14 cellular contexts compared by ENCODE assay signal in the genomic region with DNA sequence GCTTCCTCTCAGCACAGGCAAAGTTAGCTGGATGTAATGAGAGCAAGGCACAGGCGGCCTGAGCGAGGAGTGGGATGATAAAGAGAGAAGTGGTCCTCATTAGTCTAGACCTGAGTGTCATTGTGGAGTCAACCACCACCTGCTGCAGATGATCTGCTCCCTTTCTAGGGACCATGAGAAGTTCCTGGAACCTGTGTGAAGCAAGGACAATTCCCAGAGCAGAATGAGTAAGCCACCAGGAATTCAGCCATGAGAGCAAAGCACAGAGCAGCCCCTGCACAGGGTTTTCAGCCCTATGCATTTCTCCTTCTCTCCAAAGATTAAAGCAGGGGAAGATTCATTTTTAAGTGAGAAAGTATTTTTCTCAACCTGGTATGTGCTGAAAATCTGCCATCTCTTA.
DNase-seq lines count a peak whose midpoint lies in the region; ATAC-seq lines count a peak whose summit lies in the region.
"Had no signal": no experiment of that assay in that cellular context is flagged by ENCODE, and none has a peak within 500 bp of the region (broad histone marks: within the 10 kb centered on the region; RNA-seq: fewer than 3 reads in every experiment).

No MANE protein-coding gene starts in this region.

- peak; percentile 7 for DNase-seq in DMS53 (lab: John Stamatoyannopoulos, UW)
- no peak for DNase-seq in DMS53 treated with DMSO at 0.1 percent for 48 hours (lab: John Stamatoyannopoulos, UW; ENCODE audit: unreplicated experiment)
- DNase-seq in amniotic stem cell (lab: John Stamatoyannopoulos, UW) = peak; percentile 2
- DNase-seq in iPS-NIHi7 (ENCODE audit: extremely low spot score) = peak; percentile 25
- no peak for DNase-seq in medulla oblongata (ENCODE audit: extremely low spot score)
- no peak for DNase-seq in NCI-H748 treated with DMSO at 0.1 percent for 48 hours (lab: John Stamatoyannopoulos, UW)
- no peak for DNase-seq in GM19240 (ENCODE audit: insufficient read length, low spot score)
- DNase-seq: activated CD4-positive, alpha-beta T cell treated with anti-CD3 and anti-CD28 coated beads for 36 hours; activated CD8-positive, alpha-beta memory T cell treated with anti-CD3 and anti-CD28 coated beads, Interleukin-2, amount 50 U/mL, for 48 hours; activated naive CD4-positive, alpha-beta T cell; NCI-H1694 treated with DMSO at 0.1 percent for 48 hours; NCI-H345; T1000 had no signal

- no peak for ATAC-seq in GM18498 (IDR thresholded peaks at IDR 0.05; ENCODE audit: unreplicated experiment)
- ATAC-seq: activated CD4-positive, alpha-beta T cell treated with anti-CD3 and anti-CD28 coated beads for 36 hours had no signal

Comparison
In these comparisons a context has a peak if more than half of its experiments do, and no peak if none do; other contexts are left out.
1. DNase-seq: peak in DMS53 (single experiment), amniotic stem cell (single experiment) and iPS-NIHi7 (single experiment); none in DMS53 treated with DMSO at 0.1 percent for 48 hours (single experiment), medulla oblongata (single experiment), NCI-H748 treated with DMSO at 0.1 percent for 48 hours (single experiment) and GM19240 (single experiment).